Comparison of ENCODE assay signal across 1 cellular context in genomic region chr7:67900456-67900855, GRCh38.
A peak's percentile ranks its signal among the peaks of the same experiment; 100 is the strongest.
TF ChIP-seq lines count a peak whose summit lies in the region.

No MANE protein-coding gene starts in this region.

TF ChIP-seq in HepG2, 621 proteins besides CTCF, POLR2A, EP300 and RAD21 (continued from another document):
- peak; percentile 96 for TF ChIP-seq MAFF (IDR thresholded peaks at IDR 0.05; ENCODE audit: low read depth, low read length)
- peak; percentile 96 to 98 for TF ChIP-seq MAFK (conservative IDR thresholded peaks at IDR 0.05 in 1 of 2, IDR thresholded peaks at IDR 0.05 in 1 of 2; ENCODE audit: low read length in 2 of 2)
